Comparison of ENCODE assay signal across 37 cellular contexts in the genomic region with DNA sequence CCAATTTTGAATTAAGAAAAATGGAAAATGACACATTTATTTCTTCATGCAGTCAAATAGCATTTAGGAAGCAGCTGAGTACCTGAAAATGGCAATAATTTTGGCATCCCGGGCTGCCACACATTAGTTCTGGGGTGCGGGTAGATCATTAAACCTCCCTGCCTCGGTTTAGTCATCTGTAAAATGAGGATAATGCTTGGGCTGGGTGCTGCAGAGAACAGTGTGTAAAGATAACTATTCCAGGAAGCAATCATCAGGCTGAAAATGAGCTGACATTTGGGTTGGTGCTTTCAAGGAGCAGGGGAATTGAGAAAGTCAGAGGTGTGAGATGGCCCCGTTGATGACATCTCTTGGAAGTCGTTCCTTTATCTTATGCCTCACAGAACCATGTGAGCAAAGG.
"Had no signal": no experiment of that assay in that cellular context is flagged by ENCODE, and none has a peak within 500 bp of the region (broad histone marks: within the 10 kb centered on the region; RNA-seq: fewer than 3 reads in every experiment).

No MANE protein-coding gene starts in this region.

- H3K27ac ChIP-seq: adrenal gland, cardiac muscle cell, VCaP had no signal

- H3K27me3 Mint-ChIP-seq: activated CD4-positive, alpha-beta memory T cell treated with anti-CD3 and anti-CD28 coated beads for 36 hours; activated CD8-positive, alpha-beta T cell treated with anti-CD3 and anti-CD28 coated beads for 36 hours; activated naive CD8-positive, alpha-beta T cell treated with anti-CD3 and anti-CD28 coated beads for 36 hours; activated T-helper 17 cell treated with anti-CD3 and anti-CD28 coated beads, Interleukin-2, amount 50 U/mL, for 72 hours; brain had no signal

- H3K9me3 ChIP-seq: adrenal gland had no signal

- H3K27me3 ChIP-seq: adrenal gland, cardiac muscle cell had no signal

- H3K4me1 ChIP-seq: adrenal gland had no signal

- H3K4me3 Mint-ChIP-seq: activated CD4-positive, alpha-beta memory T cell treated with anti-CD3 and anti-CD28 coated beads for 36 hours; activated CD4-positive, alpha-beta T cell treated with anti-CD3 and anti-CD28 coated beads for 36 hours; activated CD8-positive, alpha-beta T cell treated with anti-CD3 and anti-CD28 coated beads for 36 hours; activated naive CD4-positive, alpha-beta T cell treated with anti-CD3 and anti-CD28 coated beads for 36 hours; activated naive CD8-positive, alpha-beta T cell treated with anti-CD3 and anti-CD28 coated beads for 36 hours; activated T-cell treated with anti-CD3 and anti-CD28 coated beads, Interleukin-2, amount 50 U/mL, for 4 hours; activated T-cell treated with anti-CD3 and anti-CD28 coated beads, Interleukin-2, amount 50 U/mL, for 72 hours; activated T-helper 1 cell treated with anti-CD3 and anti-CD28 coated beads, Interleukin-12 subunit alpha, Interleukin-12 subunit beta, Interleukin-2, Interleukin-4 antibody, amounts not matched to agents 30 ng/mL and 10 ng/mL and 1 ng/mL, durations not matched to agents 14 hours and 24 hours and 36 hours; activated T-helper 17 cell treated with anti-CD3 and anti-CD28 coated beads, Interleukin-2, amount 50 U/mL, for 72 hours; brain; T-helper 1 cell treated with Interleukin-12 subunit alpha and Interleukin-12 subunit beta and Interleukin-4 antibody, amounts not matched to agents 30 μg/mL and 1 μg/mL, for 36 hours; T-helper 2 cell treated with Interferon-gamma antibody and Interleukin-4, amounts not matched to agents 5 μg/mL and 100 μg/mL, for 36 hours had no signal

- H3K36me3 Mint-ChIP-seq: activated CD4-positive, alpha-beta memory T cell treated with anti-CD3 and anti-CD28 coated beads for 36 hours; activated naive CD4-positive, alpha-beta T cell treated with anti-CD3 and anti-CD28 coated beads, Interleukin-2, amount 50 U/mL, for 72 hours; activated naive CD8-positive, alpha-beta T cell treated with anti-CD3 and anti-CD28 coated beads for 36 hours; brain had no signal

- H3K4me1 Mint-ChIP-seq: activated CD4-positive, alpha-beta T cell treated with anti-CD3 and anti-CD28 coated beads for 36 hours; activated naive CD8-positive, alpha-beta T cell treated with anti-CD3 and anti-CD28 coated beads for 36 hours; activated T-helper 17 cell treated with anti-CD3 and anti-CD28 coated beads, Interleukin-2, amount 50 U/mL, for 72 hours had no signal

- DNase-seq: activated CD4-positive, alpha-beta memory T cell treated with anti-CD3 and anti-CD28 coated beads for 36 hours; activated CD4-positive, alpha-beta T cell treated with anti-CD3 and anti-CD28 coated beads for 1 hour; activated CD4-positive, alpha-beta T cell treated with anti-CD3 and anti-CD28 coated beads for 36 hours; activated CD4-positive, alpha-beta T cell treated with anti-CD3 and anti-CD28 coated beads for 48 hours; activated CD4-positive, alpha-beta T cell treated with anti-CD3 and anti-CD28 coated beads, Interleukin-2, amount 50 U/mL, for 1 hour; activated CD4-positive, alpha-beta T cell treated with anti-CD3 and anti-CD28 coated beads, Interleukin-2, amount 50 U/mL, for 4 hours; activated CD4-positive, CD25-positive, alpha-beta regulatory T cell; activated CD8-positive, alpha-beta memory T cell treated with anti-CD3 and anti-CD28 coated beads, Interleukin-2, amount 50 U/mL, for 4 hours; activated CD8-positive, alpha-beta T cell treated with anti-CD3 and anti-CD28 coated beads for 36 hours; activated effector memory CD4-positive, alpha-beta T cell treated with anti-CD3 and anti-CD28 coated beads, Interleukin-2, amount 50 U/mL, for 16 hours; activated gamma-delta T cell treated with Interleukin-2 at 50 U/mL for 16 hours; activated naive CD4-positive, alpha-beta T cell; activated naive CD4-positive, alpha-beta T cell treated with anti-CD3 and anti-CD28 coated beads for 36 hours; activated naive CD4-positive, alpha-beta T cell treated with anti-CD3 and anti-CD28 coated beads, Interleukin-2, amount 50 U/mL, for 16 hours; activated naive CD8-positive, alpha-beta T cell treated with anti-CD3 and anti-CD28 coated beads for 36 hours; activated T-cell treated with anti-CD3 and anti-CD28 coated beads for 4 hours; activated T-cell treated with anti-CD3 and anti-CD28 coated beads, Interleukin-2, amount 50 U/mL, for 1 hour; activated T-cell treated with anti-CD3 and anti-CD28 coated beads, Interleukin-2, amount 50 U/mL, for 4 hours; activated T-cell treated with anti-CD3 and anti-CD28 coated beads, Interleukin-2, amount 50 U/mL, for 72 hours; adrenal gland; amniotic stem cell; aorta; central memory CD4-positive, alpha-beta T cell; T-helper 1 cell; T-helper 2 cell; T-helper 9 cell had no signal

- H3K4me3 ChIP-seq: adrenal gland, cardiac muscle cell had no signal

- H3K36me3 ChIP-seq: adrenal gland, cardiac muscle cell had no signal

- H3K27ac Mint-ChIP-seq: activated CD4-positive, alpha-beta memory T cell treated with anti-CD3 and anti-CD28 coated beads for 36 hours; activated CD4-positive, alpha-beta T cell treated with anti-CD3 and anti-CD28 coated beads for 36 hours; activated CD8-positive, alpha-beta T cell treated with anti-CD3 and anti-CD28 coated beads for 36 hours; activated naive CD4-positive, alpha-beta T cell treated with anti-CD3 and anti-CD28 coated beads, Interleukin-2, amount 50 U/mL, for 72 hours; activated naive CD8-positive, alpha-beta T cell treated with anti-CD3 and anti-CD28 coated beads for 36 hours; activated T-cell treated with anti-CD3 and anti-CD28 coated beads, Interleukin-2, amount 50 U/mL, for 72 hours; activated T-helper 1 cell treated with anti-CD3 and anti-CD28 coated beads, Interleukin-12 subunit alpha, Interleukin-12 subunit beta, Interleukin-2, Interleukin-4 antibody, amounts not matched to agents 30 ng/mL and 10 ng/mL and 1 ng/mL, durations not matched to agents 14 hours and 24 hours and 36 hours; activated T-helper 17 cell treated with anti-CD3 and anti-CD28 coated beads, Interleukin-2, amount 50 U/mL, for 72 hours; T-helper 1 cell treated with Interleukin-12 subunit alpha and Interleukin-12 subunit beta and Interleukin-4 antibody, amounts not matched to agents 30 μg/mL and 1 μg/mL, for 36 hours; T-helper 2 cell treated with Interferon-gamma antibody and Interleukin-4, amounts not matched to agents 5 μg/mL and 100 μg/mL, for 36 hours had no signal

- H3K9me3 Mint-ChIP-seq: activated CD4-positive, alpha-beta memory T cell treated with anti-CD3 and anti-CD28 coated beads for 36 hours; activated CD8-positive, alpha-beta T cell treated with anti-CD3 and anti-CD28 coated beads for 36 hours; activated naive CD4-positive, alpha-beta T cell treated with anti-CD3 and anti-CD28 coated beads for 36 hours; activated naive CD8-positive, alpha-beta T cell treated with anti-CD3 and anti-CD28 coated beads for 36 hours; activated T-cell treated with anti-CD3 and anti-CD28 coated beads, Interleukin-2, amount 50 U/mL, for 4 hours; activated T-cell treated with anti-CD3 and anti-CD28 coated beads, Interleukin-2, amount 50 U/mL, for 72 hours; activated T-helper 1 cell treated with anti-CD3 and anti-CD28 coated beads, Interleukin-12 subunit alpha, Interleukin-12 subunit beta, Interleukin-2, Interleukin-4 antibody, amounts not matched to agents 30 ng/mL and 10 ng/mL and 1 ng/mL, durations not matched to agents 14 hours and 24 hours and 36 hours; activated T-helper 17 cell treated with anti-CD3 and anti-CD28 coated beads, Interleukin-2, amount 50 U/mL, for 72 hours; brain; T-helper 1 cell treated with Interleukin-12 subunit alpha and Interleukin-12 subunit beta and Interleukin-4 antibody, amounts not matched to agents 30 μg/mL and 1 μg/mL, for 36 hours; T-helper 2 cell treated with Interferon-gamma antibody and Interleukin-4, amounts not matched to agents 5 μg/mL and 100 μg/mL, for 36 hours had no signal

- ATAC-seq: activated CD4-positive, alpha-beta T cell treated with anti-CD3 and anti-CD28 coated beads for 36 hours; activated CD4-positive, CD25-positive, alpha-beta regulatory T cell treated with anti-CD3 and anti-CD28 coated beads, Interleukin-2, amount 50 U/mL, for 24 hours; activated CD8-positive, alpha-beta T cell treated with anti-CD3 and anti-CD28 coated beads for 36 hours; activated naive CD4-positive, alpha-beta T cell treated with anti-CD3 and anti-CD28 coated beads, Interleukin-2, amount 50 U/mL, for 72 hours; activated T-cell treated with anti-CD3 and anti-CD28 coated beads, Interleukin-2, amount 50 U/mL, for 4 hours; activated T-cell treated with anti-CD3 and anti-CD28 coated beads, Interleukin-2, amount 50 U/mL, for 72 hours; activated T-helper 17 cell treated with anti-CD3 and anti-CD28 coated beads, Interleukin-2, amount 50 U/mL, for 72 hours had no signal

- FAIRE-seq: bronchial epithelial cell, TTC549 had no signal
